Comparison of ENCODE assay signal across 9 cellular contexts in genomic region chr17:45261577-45262515, GRCh38. TPM values are rescaled to one million over a fixed set of nuclear protein-coding genes. Genes with fewer than 3 reads are reported as not detected.
DNase-seq lines count a peak whose midpoint lies in the region; ATAC-seq and TF ChIP-seq lines count a peak whose summit lies in the region.
"Had no signal": no experiment of that assay in that cellular context is flagged by ENCODE, and none has a peak within 500 bp of the region (broad histone marks: within the 10 kb centered on the region; RNA-seq: fewer than 3 reads in every experiment).

A gene with protein sequence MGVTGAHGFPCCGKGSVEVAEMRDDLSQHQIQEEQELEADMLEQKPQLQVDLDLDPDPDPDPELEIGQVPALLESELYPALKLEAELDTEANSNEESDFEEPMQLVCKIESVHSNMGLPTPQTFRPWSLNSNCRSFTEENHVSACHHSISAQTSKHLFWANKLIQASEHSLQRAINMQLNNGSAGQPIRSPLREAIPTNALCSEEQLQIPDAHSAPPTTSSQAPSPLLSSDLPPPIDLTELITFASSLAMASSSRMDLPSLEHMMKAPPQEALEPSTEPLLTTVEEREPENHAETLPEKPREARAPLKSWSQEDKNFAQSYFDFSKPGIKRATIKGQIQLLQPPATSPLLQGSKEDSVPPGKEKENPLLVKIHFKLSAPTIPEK (minus strand): TSS chr17:45262094. CDS start chr17:45262016, 78 bp downstream.

- peaks cover 13% of the 10 kb centered on the region for H3K36me3 Mint-ChIP-seq in endodermal cell (ENCODE audit: low read depth)

- H3K27ac Mint-ChIP-seq in endodermal cell, result no peak within 1 kb of the TSS

- H3K4me1 ChIP-seq in endodermal cell (ENCODE audit: control insufficient read depth, insufficient read depth, low read length), result peaks cover 6% of the 10 kb centered on the region
- H3K4me1 ChIP-seq in muscle layer of colon (ENCODE audit: insufficient read depth, low read length), result peaks cover 10% of the 10 kb centered on the region

- H3K27me3 Mint-ChIP-seq in endodermal cell (ENCODE audit: insufficient read depth), result peaks cover 18% of the 10 kb centered on the region

- H3K36me3 ChIP-seq in endodermal cell (ENCODE audit: control insufficient read depth, insufficient read depth, low read length) (peaks cover 15% of the 10 kb centered on the region), muscle layer of colon (ENCODE audit: insufficient read depth, low read length) (peaks cover 38% of the 10 kb centered on the region)

- H3K4me1 Mint-ChIP-seq in endodermal cell, result peaks cover 10% of the 10 kb centered on the region

- in situ Hi-C loops in KBM-7 (cut with MboI; ENCODE audit: low pct_unique_long_range_greater_than_20kb, low sequenced_read_pairs), result no loop called here

- peak; percentile 42 for ATAC-seq in HG02885 (IDR thresholded peaks at IDR 0.05; ENCODE audit: poor library complexity, unreplicated experiment)
- ATAC-seq in HG03565 (IDR thresholded peaks at IDR 0.05; ENCODE audit: unreplicated experiment), result no peak

- H3K27me3 ChIP-seq in endodermal cell (ENCODE audit: control insufficient read depth, insufficient read depth, low read length, poor library complexity, severe bottlenecking) (peaks cover 8% of the 10 kb centered on the region), muscle layer of colon (ENCODE audit: control insufficient read depth in 1 of 2, insufficient read depth in 2 of 2, low read length in 2 of 2) (no peaks in the 10 kb centered on the region)

- no peaks in the 10 kb centered on the region for H3K9me3 Mint-ChIP-seq in endodermal cell

- H3K27ac ChIP-seq in endodermal cell (ENCODE audit: low read depth, low read length) (no peak within 1 kb of the TSS), muscle layer of colon (ENCODE audit: low read depth, low read length) (peak within 1 kb of the TSS; percentile 36)

- H3K4me3 ChIP-seq in endodermal cell (ENCODE audit: low read length) (peak within 1 kb of the TSS; percentile 53), muscle layer of colon (ENCODE audit: low read depth in 1 of 2, low read length in 2 of 2) (peak within 1 kb of the TSS; percentile 55 to 72)

- H3K9ac ChIP-seq in endodermal cell (ENCODE audit: extremely low read depth, low read length, poor library complexity, severe bottlenecking), result no peak within 1 kb of the TSS
- H3K9ac ChIP-seq in muscle layer of colon (ENCODE audit: low read length), result no peak within 1 kb of the TSS

- no peaks in the 10 kb centered on the region for H3K9me3 ChIP-seq in endodermal cell (ENCODE audit: control insufficient read depth, low read length)
- H3K9me3 ChIP-seq in muscle layer of colon (ENCODE audit: low read length), result no peaks in the 10 kb centered on the region

- peak within 1 kb of the TSS; percentile 57 for H3K4me3 Mint-ChIP-seq in endodermal cell

- 17 to 39% methylated on average over 36 to 68 of the region's 68 CpGs for WGBS in endodermal cell (ENCODE audit: insufficient coverage in 1 of 2, insufficient read length in 1 of 2), 2 experiments

- peak; percentile 66 for DNase-seq in AG20443 (ENCODE audit: low spot score)
- peak; percentile 45 to 53 for DNase-seq in activated CD8-positive, alpha-beta memory T cell treated with anti-CD3 and anti-CD28 coated beads for 4 hours (ENCODE audit: low read depth in 2 of 2)
- peak; percentile 89 for DNase-seq in endodermal cell
- peak; percentile 49 to 73 for DNase-seq in stimulated activated CD8-positive, alpha-beta memory T cell treated with anti-CD3 and anti-CD28 coated beads, Interleukin-7, amount 100 ng/mL, for 4 hours (ENCODE audit: low read depth in 2 of 2)
- no peak for DNase-seq in KBM-7

- no peak for TF ChIP-seq CTCF in endodermal cell (conservative IDR thresholded peaks at IDR 0.05)

RNA-seq across cellular contexts. Expression of the gene that starts here (rescaled TPM):
- under 1 TPM in 1 of 2 donors, not detected in 1; 0.18 TPM for total RNA-seq in endodermal cell
- polyA plus RNA-seq in endodermal cell (2013, experiment 1 of 2), result not detected
- not detected for polyA plus RNA-seq in endodermal cell (2013, experiment 2 of 2)
- total RNA-seq: subcutaneous adipose tissue had no signal

Comparison
In these comparisons a context has a peak if more than half of its experiments do, and no peak if none do; other contexts are left out.
1. Peak in DNase-seq and H3K4me3 ChIP-seq in endodermal cell; RNA of the gene not detected or under 1 TPM.